ENCODE assay signal across 14 cellular contexts in the genomic region with DNA sequence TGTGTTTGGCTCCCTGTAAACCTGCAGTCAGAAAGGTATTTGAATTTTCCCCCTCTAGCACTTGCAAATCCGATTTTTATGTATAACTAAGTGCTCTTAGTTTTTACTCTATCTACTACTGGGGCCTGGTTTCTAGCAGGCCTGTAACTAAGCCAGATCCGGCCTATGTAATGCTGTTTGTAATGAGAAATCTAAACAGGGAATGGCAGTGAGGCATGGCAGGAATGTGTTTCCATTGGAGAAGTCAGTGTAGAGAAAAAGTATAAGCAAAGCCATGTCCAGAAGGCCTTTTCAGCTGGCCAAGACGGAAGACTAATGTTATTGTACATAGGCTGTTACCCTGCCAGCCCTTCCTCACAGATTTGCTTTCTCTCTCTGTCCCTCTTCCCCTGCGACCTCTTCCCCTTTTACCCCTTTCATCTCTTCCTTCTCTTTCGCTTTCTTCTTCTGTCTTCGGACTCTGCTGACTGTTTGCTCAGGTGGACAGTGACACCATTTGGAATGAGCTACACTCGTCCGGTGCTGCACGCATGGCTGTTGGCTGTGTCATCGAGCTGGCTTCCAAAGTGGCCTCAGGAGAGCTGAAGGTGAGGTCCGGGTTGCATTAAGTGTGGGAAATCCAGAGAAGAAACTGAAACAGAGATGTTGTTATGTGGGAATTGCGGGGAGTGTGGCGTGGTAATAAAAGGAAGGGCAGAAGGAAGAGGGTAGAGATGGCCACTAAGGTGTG.
DNase-seq lines count a peak whose midpoint lies in the region; ATAC-seq and TF ChIP-seq lines count a peak whose summit lies in the region.
"Had no signal": no experiment of that assay in that cellular context is flagged by ENCODE, and none has a peak within 500 bp of the region (broad histone marks: within the 10 kb centered on the region; RNA-seq: fewer than 3 reads in every experiment).

No MANE protein-coding gene starts in this region.

- peak overlapping the region; percentile 37 for H3K27ac Mint-ChIP-seq in WTC11
- H3K27ac Mint-ChIP-seq: activated CD4-positive, alpha-beta T cell treated with anti-CD3 and anti-CD28 coated beads, Interleukin-2, amount 10 ng/mL, durations not matched to agents 7 days and 5 days; activated T-cell treated with anti-CD3 and anti-CD28 coated beads, Interleukin-2, amount 50 U/mL, for 72 hours had no signal

- H2BK120ac ChIP-seq in trophoblast cell (ENCODE audit: insufficient read depth, low read length, poor library complexity), result no peak overlapping the region

- POLR2A ChIA-PET in WTC11 (lab: Charles Lee), result no interaction called here

- no peaks in the 10 kb centered on the region for H3K27me3 Mint-ChIP-seq in WTC11 (ENCODE audit: low read depth)
- H3K27me3 Mint-ChIP-seq: activated CD4-positive, alpha-beta T cell treated with anti-CD3 and anti-CD28 coated beads, Interleukin-2, amount 10 ng/mL, durations not matched to agents 7 days and 5 days had no signal

- H4K91ac ChIP-seq in trophoblast cell (ENCODE audit: low read depth, low read length), result no peak overlapping the region

- H3K27me3 ChIP-seq in trophoblast cell (ENCODE audit: insufficient read depth, low read length) (no peaks in the 10 kb centered on the region), spleen (replicated peaks in 1 of 7) (no peaks in the 10 kb centered on the region)

- CTCF ChIA-PET in WTC11 (lab: Charles Lee), result no interaction called here

- no peaks in the 10 kb centered on the region for H3K36me3 Mint-ChIP-seq in WTC11

- peaks cover 28% of the 10 kb centered on the region for H3K4me1 Mint-ChIP-seq in WTC11
- H3K4me1 Mint-ChIP-seq: activated CD4-positive, alpha-beta T cell treated with anti-CD3 and anti-CD28 coated beads, Interleukin-2, amount 10 ng/mL, durations not matched to agents 7 days and 5 days had no signal

- H3K36me3 ChIP-seq in trophoblast cell (ENCODE audit: control insufficient read depth in 1 of 2, insufficient read depth in 2 of 2, low read length in 2 of 2), result no peaks in the 10 kb centered on the region
- no peaks in the 10 kb centered on the region for H3K36me3 ChIP-seq in spleen

- H3K18ac ChIP-seq in trophoblast cell (ENCODE audit: low read length), result no peak overlapping the region

- no peak overlapping the region for H3K9ac ChIP-seq in trophoblast cell (ENCODE audit: low read length)

- 100% methylated on average over 4 of the region's 13 CpGs for WGBS in trophoblast cell (ENCODE audit: extremely low coverage, insufficient coverage, insufficient read length)
- WGBS in spleen, 5 donors, result 87 to 94% (median 88%) methylated on average over 13 of the region's 13 CpGs

- intact Hi-C loops in spleen (cut with DNase I; ENCODE audit: low total_unique reads), result no loop called here

- H3K4me1 ChIP-seq in trophoblast cell (ENCODE audit: control insufficient read depth in 1 of 2, insufficient read depth in 2 of 2, low read length in 2 of 2) (peaks cover 2 to 8% of the 10 kb centered on the region in 2 experiments), spleen (no peaks in the 10 kb centered on the region)

- DNase-seq in DMS114 treated with DMSO at 0.1 percent for 48 hours (lab: John Stamatoyannopoulos, UW; ENCODE audit: unreplicated experiment), result peak; percentile 36
- DNase-seq in WTC11 (ENCODE audit: low spot score), result no peak
- peak; percentile 77 for DNase-seq in fibroblast of the aortic adventitia (ENCODE audit: low read depth)
- no peak for DNase-seq in trophoblast cell
- DNase-seq in NCI-H2227 (lab: John Stamatoyannopoulos, UW; ENCODE audit: unreplicated experiment), result no peak
- no peak for DNase-seq in activated CD4-positive, CD25-positive, alpha-beta regulatory T cell (lab: John Stamatoyannopoulos, UW)
- no peak for DNase-seq in spleen
- DNase-seq: activated CD4-positive, alpha-beta T cell treated with anti-CD3 and anti-CD28 coated beads, Interleukin-2, amount 10 ng/mL, durations not matched to agents 7 days and 5 days; activated T-cell treated with anti-CD3 and anti-CD28 coated beads, Interleukin-2, amount 50 U/mL, for 72 hours; DMS153; NCI-H1048; NCI-H446 treated with DMSO at 0.1 percent for 48 hours had no signal

- no peak for TF ChIP-seq POLR2A in spleen (IDR thresholded peaks at IDR 0.05)

- H2BK12ac ChIP-seq in trophoblast cell (ENCODE audit: low read length), result no peak overlapping the region

- H3K9me3 Mint-ChIP-seq in WTC11, result no peaks in the 10 kb centered on the region

- H3K23ac ChIP-seq in trophoblast cell (ENCODE audit: low read length), result no peak overlapping the region

- ATAC-seq in WTC11 (peak; percentile 53), GM18498 (IDR thresholded peaks at IDR 0.05; ENCODE audit: unreplicated experiment) (no peak)
- ATAC-seq: activated T-cell treated with anti-CD3 and anti-CD28 coated beads, Interleukin-2, amount 50 U/mL, for 72 hours; left lobe of liver had no signal

- no peak overlapping the region for H4K8ac ChIP-seq in trophoblast cell (ENCODE audit: low read depth, low read length)

- H3K27ac ChIP-seq in trophoblast cell (ENCODE audit: low read depth, low read length) (peak overlapping the region; percentile 8), spleen (no peak overlapping the region)

- TF ChIP-seq CTCF in WTC11 (IDR thresholded peaks at IDR 0.05) (no peak), fibroblast of the aortic adventitia (IDR thresholded peaks at IDR 0.05; ENCODE audit: insufficient read depth, low read length) (no peak), spleen (IDR thresholded peaks at IDR 0.05 in 8 of 11, conservative IDR thresholded peaks at IDR 0.05 in 3 of 11) (no peak)

- H3K14ac ChIP-seq in trophoblast cell (ENCODE audit: low read length), result no peak overlapping the region

- H3K4ac ChIP-seq in trophoblast cell (ENCODE audit: low read depth, low read length), result no peak overlapping the region

- H3K4me3 ChIP-seq in fibroblast of the aortic adventitia (ENCODE audit: low read depth, low read length) (no peak overlapping the region), trophoblast cell (ENCODE audit: low read depth, low read length) (no peak overlapping the region), spleen (no peak overlapping the region)

- no peaks in the 10 kb centered on the region for H3K79me1 ChIP-seq in trophoblast cell (ENCODE audit: low read length)

- H4K12ac ChIP-seq in trophoblast cell (ENCODE audit: low read depth, low read length), result no peak overlapping the region

- no peaks in the 10 kb centered on the region for H3K79me2 ChIP-seq in trophoblast cell (ENCODE audit: control insufficient read depth, insufficient read depth, low read length, poor library complexity)

- no peak overlapping the region for H3K4me3 Mint-ChIP-seq in WTC11
- H3K4me3 Mint-ChIP-seq: activated CD4-positive, alpha-beta T cell treated with anti-CD3 and anti-CD28 coated beads, Interleukin-2, amount 10 ng/mL, durations not matched to agents 7 days and 5 days; activated T-cell treated with anti-CD3 and anti-CD28 coated beads, Interleukin-2, amount 50 U/mL, for 72 hours had no signal

- no peak overlapping the region for H2BK5ac ChIP-seq in trophoblast cell (ENCODE audit: low read depth, low read length, poor library complexity)

- no peak overlapping the region for H2AFZ ChIP-seq in trophoblast cell (ENCODE audit: insufficient read depth, low read length, poor library complexity)

- no peak overlapping the region for H3K4me2 ChIP-seq in trophoblast cell (ENCODE audit: low read length)

- H3K9me3 ChIP-seq in trophoblast cell (ENCODE audit: insufficient read depth, low read depth, low read length) (peaks cover 1% of the 10 kb centered on the region), spleen (no peaks in the 10 kb centered on the region)

- no peak overlapping the region for H2AK5ac ChIP-seq in trophoblast cell (ENCODE audit: low read length)

TF ChIP-seq in WTC11, 78 proteins besides CTCF, POLR2A, EP300 and RAD21 (continues in another document):
- TF ChIP-seq RORB (CRISPR knock-in tag; IDR thresholded peaks at IDR 0.05), result no peak
- no peak for TF ChIP-seq ELF4 (CRISPR knock-in tag; IDR thresholded peaks at IDR 0.05; ENCODE audit: low read depth)
- TF ChIP-seq SMAD4 (CRISPR knock-in tag; IDR thresholded peaks at IDR 0.05), result no peak
- no peak for TF ChIP-seq ZNF263 (CRISPR knock-in tag; IDR thresholded peaks at IDR 0.05; ENCODE audit: low read depth)
- no peak for TF ChIP-seq AR (CRISPR knock-in tag; IDR thresholded peaks at IDR 0.05)
- TF ChIP-seq JUN (CRISPR knock-in tag; IDR thresholded peaks at IDR 0.05), result no peak

Comparison
In these comparisons a context has a peak if more than half of its experiments do, and no peak if none do; other contexts are left out.
1. DNase-seq: peak in DMS114 treated with DMSO at 0.1 percent for 48 hours (single experiment) and fibroblast of the aortic adventitia (single experiment); none in WTC11 (single experiment), trophoblast cell (0 of 2), NCI-H2227 (single experiment), activated CD4-positive, CD25-positive, alpha-beta regulatory T cell (0 of 4) and spleen (single experiment).